In genomic region chr19:40465025-40465780, GRCh38 we compare ENCODE assay signal across 1 cellular context.
A peak's percentile ranks its signal among the peaks of the same experiment; 100 is the strongest.
TF ChIP-seq lines count a peak whose summit lies in the region.

TSS of gene BLVRB (minus strand) at chr19:40465745. CDS start at chr19:40465688, 57 bp downstream.

TF ChIP-seq in HepG2, 621 proteins besides CTCF, POLR2A, EP300 and RAD21 (continued from another document and continues in another):
- TF ChIP-seq, protein P1, sequence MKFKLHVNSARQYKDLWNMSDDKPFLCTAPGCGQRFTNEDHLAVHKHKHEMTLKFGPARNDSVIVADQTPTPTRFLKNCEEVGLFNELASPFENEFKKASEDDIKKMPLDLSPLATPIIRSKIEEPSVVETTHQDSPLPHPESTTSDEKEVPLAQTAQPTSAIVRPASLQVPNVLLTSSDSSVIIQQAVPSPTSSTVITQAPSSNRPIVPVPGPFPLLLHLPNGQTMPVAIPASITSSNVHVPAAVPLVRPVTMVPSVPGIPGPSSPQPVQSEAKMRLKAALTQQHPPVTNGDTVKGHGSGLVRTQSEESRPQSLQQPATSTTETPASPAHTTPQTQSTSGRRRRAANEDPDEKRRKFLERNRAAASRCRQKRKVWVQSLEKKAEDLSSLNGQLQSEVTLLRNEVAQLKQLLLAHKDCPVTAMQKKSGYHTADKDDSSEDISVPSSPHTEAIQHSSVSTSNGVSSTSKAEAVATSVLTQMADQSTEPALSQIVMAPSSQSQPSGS (CRISPR knock-in tag; IDR thresholded peaks at IDR 0.05): no peak
- no peak for TF ChIP-seq SMARCE1 (IDR thresholded peaks at IDR 0.05; ENCODE audit: borderline replicate concordance)
- no peak for TF ChIP-seq RAD51 (IDR thresholded peaks at IDR 0.05; ENCODE audit: borderline replicate concordance)
- TF ChIP-seq ZNF160 (CRISPR knock-in tag; IDR thresholded peaks at IDR 0.05): no peak
- TF ChIP-seq CBX1 (IDR thresholded peaks at IDR 0.05; ENCODE audit: low read depth): no peak
- TF ChIP-seq, protein P2, sequence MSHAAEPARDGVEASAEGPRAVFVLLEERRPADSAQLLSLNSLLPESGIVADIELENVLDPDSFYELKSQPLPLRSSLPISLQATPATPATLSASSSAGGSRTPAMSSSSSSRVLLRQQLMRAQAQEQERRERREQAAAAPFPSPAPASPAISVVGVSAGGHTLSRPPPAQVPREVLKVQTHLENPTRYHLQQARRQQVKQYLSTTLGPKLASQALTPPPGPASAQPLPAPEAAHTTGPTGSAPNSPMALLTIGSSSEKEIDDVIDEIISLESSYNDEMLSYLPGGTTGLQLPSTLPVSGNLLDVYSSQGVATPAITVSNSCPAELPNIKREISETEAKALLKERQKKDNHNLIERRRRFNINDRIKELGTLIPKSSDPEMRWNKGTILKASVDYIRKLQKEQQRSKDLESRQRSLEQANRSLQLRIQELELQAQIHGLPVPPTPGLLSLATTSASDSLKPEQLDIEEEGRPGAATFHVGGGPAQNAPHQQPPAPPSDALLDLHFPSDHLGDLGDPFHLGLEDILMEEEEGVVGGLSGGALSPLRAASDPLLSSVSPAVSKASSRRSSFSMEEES (CRISPR knock-in tag; IDR thresholded peaks at IDR 0.05): peak; percentile 74
- TF ChIP-seq GPBP1L1 (CRISPR knock-in tag; IDR thresholded peaks at IDR 0.05): no peak
- no peak for TF ChIP-seq ZNF512 (CRISPR knock-in tag; IDR thresholded peaks at IDR 0.05)
- no peak for TF ChIP-seq RBM22 (optimal IDR thresholded peaks at IDR 0.05; ENCODE audit: low read length)
- no peak; the same call in 1 of the 2 replicates for TF ChIP-seq KLF9 (CRISPR knock-in tag; IDR thresholded peaks at IDR 0.05; ENCODE audit: low read depth)
- TF ChIP-seq HNRNPH1 (optimal IDR thresholded peaks at IDR 0.05; ENCODE audit: low read depth, low read length): no peak
- TF ChIP-seq ZNF205 (CRISPR knock-in tag; IDR thresholded peaks at IDR 0.05): no peak
- no peak for TF ChIP-seq SYNCRIP (IDR thresholded peaks at IDR 0.05; ENCODE audit: insufficient read depth, low read depth, low read length)
- TF ChIP-seq ZFP36L1 (CRISPR knock-in tag; IDR thresholded peaks at IDR 0.05): peak; percentile 36; the same call in 1 of the 2 replicates
- peak; percentile 76 for TF ChIP-seq IKZF4 (CRISPR knock-in tag; IDR thresholded peaks at IDR 0.05; ENCODE audit: borderline replicate concordance, low read depth, not compliant biosample characterization)
- TF ChIP-seq, protein P3, sequence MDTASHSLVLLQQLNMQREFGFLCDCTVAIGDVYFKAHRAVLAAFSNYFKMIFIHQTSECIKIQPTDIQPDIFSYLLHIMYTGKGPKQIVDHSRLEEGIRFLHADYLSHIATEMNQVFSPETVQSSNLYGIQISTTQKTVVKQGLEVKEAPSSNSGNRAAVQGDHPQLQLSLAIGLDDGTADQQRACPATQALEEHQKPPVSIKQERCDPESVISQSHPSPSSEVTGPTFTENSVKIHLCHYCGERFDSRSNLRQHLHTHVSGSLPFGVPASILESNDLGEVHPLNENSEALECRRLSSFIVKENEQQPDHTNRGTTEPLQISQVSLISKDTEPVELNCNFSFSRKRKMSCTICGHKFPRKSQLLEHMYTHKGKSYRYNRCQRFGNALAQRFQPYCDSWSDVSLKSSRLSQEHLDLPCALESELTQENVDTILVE (CRISPR knock-in tag; IDR thresholded peaks at IDR 0.05): 0 out of 2 replicates have a peak, but pooled peaks have one; percentile 16
- TF ChIP-seq DZIP1 (CRISPR knock-in tag; IDR thresholded peaks at IDR 0.05): no peak
- no peak for TF ChIP-seq ZBTB1 (CRISPR knock-in tag; IDR thresholded peaks at IDR 0.05; ENCODE audit: borderline replicate concordance)
- no peak for TF ChIP-seq CEBPZ (IDR thresholded peaks at IDR 0.05; ENCODE audit: low read length)
- no peak for TF ChIP-seq EED (CRISPR knock-in tag; IDR thresholded peaks at IDR 0.05)
- TF ChIP-seq, protein P4, sequence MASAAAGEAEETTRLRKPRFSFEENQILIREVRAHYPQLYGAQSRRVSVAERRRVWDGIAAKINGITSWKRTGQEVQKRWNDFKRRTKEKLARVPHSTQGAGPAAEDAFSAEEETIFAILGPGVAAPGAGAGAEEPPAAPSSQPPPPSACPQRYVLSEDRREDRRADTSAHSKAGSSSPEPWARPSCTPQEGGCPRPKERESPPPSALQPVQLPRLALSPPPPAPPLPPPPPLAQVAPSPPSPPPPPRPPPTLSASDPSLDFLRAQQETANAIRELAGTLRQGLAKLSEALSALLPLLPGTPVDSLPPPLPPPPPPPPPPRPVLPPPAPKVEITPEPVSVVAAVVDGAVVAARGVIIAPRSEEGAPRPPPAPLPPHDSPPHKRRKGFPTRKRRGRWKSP (CRISPR knock-in tag; IDR thresholded peaks at IDR 0.05): 0 out of 2 replicates have a peak, but pooled peaks have one; percentile 62
- no peak for TF ChIP-seq HNRNPK (IDR thresholded peaks at IDR 0.05; ENCODE audit: low read depth, low read length, poor library complexity, severe bottlenecking)
- no peak for TF ChIP-seq PCBP1 (IDR thresholded peaks at IDR 0.05; ENCODE audit: borderline replicate concordance, low read depth, low read length)
- TF ChIP-seq, protein P5, sequence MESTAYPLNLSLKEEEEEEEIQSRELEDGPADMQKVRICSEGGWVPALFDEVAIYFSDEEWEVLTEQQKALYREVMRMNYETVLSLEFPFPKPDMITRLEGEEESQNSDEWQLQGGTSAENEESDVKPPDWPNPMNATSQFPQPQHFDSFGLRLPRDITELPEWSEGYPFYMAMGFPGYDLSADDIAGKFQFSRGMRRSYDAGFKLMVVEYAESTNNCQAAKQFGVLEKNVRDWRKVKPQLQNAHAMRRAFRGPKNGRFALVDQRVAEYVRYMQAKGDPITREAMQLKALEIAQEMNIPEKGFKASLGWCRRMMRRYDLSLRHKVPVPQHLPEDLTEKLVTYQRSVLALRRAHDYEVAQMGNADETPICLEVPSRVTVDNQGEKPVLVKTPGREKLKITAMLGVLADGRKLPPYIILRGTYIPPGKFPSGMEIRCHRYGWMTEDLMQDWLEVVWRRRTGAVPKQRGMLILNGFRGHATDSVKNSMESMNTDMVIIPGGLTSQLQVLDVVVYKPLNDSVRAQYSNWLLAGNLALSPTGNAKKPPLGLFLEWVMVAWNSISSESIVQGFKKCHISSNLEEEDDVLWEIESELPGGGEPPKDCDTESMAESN (CRISPR knock-in tag; conservative IDR thresholded peaks at IDR 0.05): no peak
- TF ChIP-seq ZBTB37 (CRISPR knock-in tag; IDR thresholded peaks at IDR 0.05): peak; percentile 69; the same call in 1 of the 2 replicates
- no peak for TF ChIP-seq ZNF549 (CRISPR knock-in tag; IDR thresholded peaks at IDR 0.05)
- TF ChIP-seq ZNF280D (CRISPR knock-in tag; IDR thresholded peaks at IDR 0.05): 0 out of 2 replicates have a peak, but pooled peaks have one; percentile 35
- no peak for TF ChIP-seq CREB1 (IDR thresholded peaks at IDR 0.05)
- no peak for TF ChIP-seq CREB1 (CRISPR knock-in tag; IDR thresholded peaks at IDR 0.05)
- TF ChIP-seq ZNF460 (CRISPR knock-in tag; IDR thresholded peaks at IDR 0.05; ENCODE audit: borderline replicate concordance): no peak
- TF ChIP-seq, protein P6, sequence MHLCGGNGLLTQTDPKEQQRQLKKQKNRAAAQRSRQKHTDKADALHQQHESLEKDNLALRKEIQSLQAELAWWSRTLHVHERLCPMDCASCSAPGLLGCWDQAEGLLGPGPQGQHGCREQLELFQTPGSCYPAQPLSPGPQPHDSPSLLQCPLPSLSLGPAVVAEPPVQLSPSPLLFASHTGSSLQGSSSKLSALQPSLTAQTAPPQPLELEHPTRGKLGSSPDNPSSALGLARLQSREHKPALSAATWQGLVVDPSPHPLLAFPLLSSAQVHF (CRISPR knock-in tag; IDR thresholded peaks at IDR 0.05): no peak
- TF ChIP-seq ZNF556 (CRISPR knock-in tag; IDR thresholded peaks at IDR 0.05; ENCODE audit: borderline replicate concordance): no peak
- no peak for TF ChIP-seq ZNF33A (CRISPR knock-in tag; IDR thresholded peaks at IDR 0.05; ENCODE audit: borderline replicate concordance)
